12 cellular contexts compared by ENCODE assay signal in genomic region chr14:104390941-104391901, GRCh38.
DNase-seq lines count a peak whose midpoint lies in the region; TF ChIP-seq lines count a peak whose summit lies in the region.
"Had no signal": no experiment of that assay in that cellular context is flagged by ENCODE, and none has a peak within 500 bp of the region (broad histone marks: within the 10 kb centered on the region; RNA-seq: fewer than 3 reads in every experiment).

No MANE protein-coding gene starts in this region.

- no peak for TF ChIP-seq CTCF in esophagus muscularis mucosa (IDR thresholded peaks at IDR 0.05)

- no peak for TF ChIP-seq POLR2A in esophagus muscularis mucosa (IDR thresholded peaks at IDR 0.05; ENCODE audit: low read depth)

- TF ChIP-seq EP300 in esophagus muscularis mucosa (IDR thresholded peaks at IDR 0.05): no peak

- peak; percentile 62 for DNase-seq in activated CD8-positive, alpha-beta memory T cell treated with anti-CD3 and anti-CD28 coated beads for 24 hours
- DNase-seq in activated CD8-positive, alpha-beta memory T cell treated with anti-CD3 and anti-CD28 coated beads, Interleukin-2, amount 50 U/mL, for 4 hours: no peak
- DNase-seq in NCI-H2171 treated with DMSO at 0.1 percent for 48 hours (lab: John Stamatoyannopoulos, UW): peak; percentile 90
- peak; percentile 41 for DNase-seq in ecto neural progenitor cell (ENCODE audit: low spot score)
- DNase-seq in stimulated activated CD8-positive, alpha-beta memory T cell treated with anti-CD3 and anti-CD28 coated beads, Interleukin-4, amount 100 ng/mL, for 48 hours: peak; percentile 26
- no peak for DNase-seq in esophagus muscularis mucosa (ENCODE audit: extremely low spot score)
- DNase-seq in effector CD8-positive, alpha-beta T cell (lab: John Stamatoyannopoulos, UW): no peak
- no peak for DNase-seq in DMS79 treated with DMSO at 0.1 percent for 48 hours (lab: John Stamatoyannopoulos, UW)
- DNase-seq: body of pancreas, NCI-H226, small intestine had no signal

- H3K36me3 ChIP-seq in esophagus muscularis mucosa: no peaks in the 10 kb centered on the region

- intact Hi-C loops in esophagus muscularis mucosa (cut with DNase I): no loop called here

- peaks cover 0 to 26% (median 10%) of the 10 kb centered on the region in 4 donors for H3K4me1 ChIP-seq in esophagus muscularis mucosa
- H3K4me1 ChIP-seq: body of pancreas had no signal

- no peak overlapping the region for H3K4me3 ChIP-seq in esophagus muscularis mucosa
- H3K4me3 ChIP-seq: body of pancreas, SK-N-MC had no signal

- no peak overlapping the region for H3K27ac ChIP-seq in esophagus muscularis mucosa (replicated peaks in 1 of 4)
- H3K27ac ChIP-seq: body of pancreas, SK-N-MC had no signal

- 80% methylated on average over 13 of the region's 33 CpGs for WGBS in esophagus muscularis mucosa

- H3K9me3 ChIP-seq in esophagus muscularis mucosa: peaks cover 0 to 3% (median 0%) of the 10 kb centered on the region in 4 donors
- H3K9me3 ChIP-seq: body of pancreas had no signal

- peaks cover 0 to 46% (median 0%) of the 10 kb centered on the region in 4 donors for H3K27me3 ChIP-seq in esophagus muscularis mucosa
- H3K27me3 ChIP-seq: body of pancreas had no signal

Comparison
In these comparisons a context has a peak if more than half of its experiments do, and no peak if none do; other contexts are left out.
1. DNase-seq: peak in activated CD8-positive, alpha-beta memory T cell treated with anti-CD3 and anti-CD28 coated beads for 24 hours (single experiment), NCI-H2171 treated with DMSO at 0.1 percent for 48 hours (single experiment), ecto neural progenitor cell (single experiment) and stimulated activated CD8-positive, alpha-beta memory T cell treated with anti-CD3 and anti-CD28 coated beads, Interleukin-4, amount 100 ng/mL, for 48 hours (single experiment); none in activated CD8-positive, alpha-beta memory T cell treated with anti-CD3 and anti-CD28 coated beads, Interleukin-2, amount 50 U/mL, for 4 hours (single experiment), esophagus muscularis mucosa (single experiment), effector CD8-positive, alpha-beta T cell (single experiment) and DMS79 treated with DMSO at 0.1 percent for 48 hours (single experiment).